ENCODE assay signal across 8 cellular contexts in the genomic region with DNA sequence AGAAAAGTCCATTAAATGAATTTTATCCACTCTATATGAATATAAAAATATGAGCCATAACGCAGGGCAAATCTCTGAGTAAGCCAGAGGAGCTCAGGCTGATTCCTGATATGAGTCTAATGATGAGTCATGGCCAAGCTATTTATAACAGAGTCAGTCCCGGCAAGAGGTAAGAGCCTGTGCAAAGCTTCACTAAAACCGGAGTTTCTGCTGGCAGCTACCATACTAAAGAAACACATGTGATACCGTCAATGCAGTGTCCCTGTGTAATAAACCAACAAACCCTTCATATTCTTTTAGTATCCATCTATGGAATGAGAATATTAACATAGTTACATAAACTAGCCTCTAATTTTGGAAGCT.
A peak's percentile ranks its signal among the peaks of the same experiment; 100 is the strongest.
DNase-seq lines count a peak whose midpoint lies in the region; ATAC-seq and TF ChIP-seq lines count a peak whose summit lies in the region.

No MANE protein-coding gene starts in this region.

- ATAC-seq in GM18505 (IDR thresholded peaks at IDR 0.05; ENCODE audit: unreplicated experiment) (peak; percentile 96), GM21825 (IDR thresholded peaks at IDR 0.05; ENCODE audit: unreplicated experiment) (peak; percentile 94), left lobe of liver (no peak)

- no peak overlapping the region for H3K4me3 ChIP-seq in brain microvascular endothelial cell (ENCODE audit: low read depth, low read length)

- peak overlapping the region; percentile 65 for H3K27ac ChIP-seq in brain microvascular endothelial cell

- DNase-seq in HuH-7.5 (ENCODE audit: low spot score) (peak; percentile 13), brain microvascular endothelial cell (peak; percentile 92), myocyte (ENCODE audit: low read depth) (peak; percentile 75), UCSD-AML1 (lab: John Stamatoyannopoulos, UW; ENCODE audit: unreplicated experiment) (no peak), left lobe of liver (ENCODE audit: low spot score) (no peak), cerebellar nuclear complex (lab: John Stamatoyannopoulos, UW) (no peak)

- TF ChIP-seq POLR2A in GM18505 (IDR thresholded peaks at IDR 0.05; ENCODE audit: borderline replicate concordance, extremely low read depth, insufficient read depth, insufficient read length): no peak

- H3K27me3 ChIP-seq in brain microvascular endothelial cell (replicated peaks): no peaks in the 10 kb centered on the region

- in situ Hi-C loops in brain microvascular endothelial cell (cut with HindIII; ENCODE audit: low pct_ligation_motif_present, low sequenced_read_pairs): no loop called here

- no peaks in the 10 kb centered on the region for H3K36me3 ChIP-seq in brain microvascular endothelial cell (replicated peaks)

- TF ChIP-seq CTCF in brain microvascular endothelial cell (IDR thresholded peaks at IDR 0.05; ENCODE audit: low read depth, low read length, missing control alignments): no peak

Comparison
In these comparisons a context has a peak if more than half of its experiments do, and no peak if none do; other contexts are left out.
1. DNase-seq: peak in HuH-7.5 (single experiment), brain microvascular endothelial cell (single experiment) and myocyte (single experiment); none in UCSD-AML1 (single experiment), left lobe of liver (single experiment) and cerebellar nuclear complex (0 of 2).